Comparison of ENCODE assay signal across 9 cellular contexts in genomic region chr15:88636654-88637053, GRCh38. TPM values are rescaled to one million over a fixed set of nuclear protein-coding genes. Genes with fewer than 3 reads are reported as not detected.
DNase-seq lines count a peak whose midpoint lies in the region; ATAC-seq and TF ChIP-seq lines count a peak whose summit lies in the region.
"Had no signal": no experiment of that assay in that cellular context is flagged by ENCODE, and none has a peak within 500 bp of the region (broad histone marks: within the 10 kb centered on the region; RNA-seq: fewer than 3 reads in every experiment).

No MANE protein-coding gene starts in this region.

- H3K9me2 ChIP-seq in HCT116 (ENCODE audit: insufficient read depth) = no peaks in the 10 kb centered on the region

- RAD21 ChIA-PET in HCT116 (lab: Charles Lee; ENCODE audit: low non-redundant PET in 1 of 2, low total read pairs in 2 of 2, uncharacterized antibody in 2 of 2, unreplicated experiment in 2 of 2) = no interaction called here

- peaks cover 6% of the 10 kb centered on the region; the same call in 1 of the 2 replicates for H3K79me2 ChIP-seq in HCT116 (ENCODE audit: insufficient read depth, low read length)

- H3K36me3 ChIP-seq in HCT116 (ENCODE audit: control insufficient read depth in 1 of 2, insufficient read depth in 2 of 2, low read length in 2 of 2) (peaks cover 0 to 10% of the 10 kb centered on the region in 2 experiments; a peak in 1 of 4 replicates), ascending aorta (peaks cover 3 to 16% of the 10 kb centered on the region in 2 donors), mucosa of rectum (ENCODE audit: control insufficient read depth in 2 of 2, insufficient read depth in 2 of 2, low read length in 2 of 2) (peaks cover 0 to 1% of the 10 kb centered on the region in 2 donors)
- H3K36me3 ChIP-seq: ovary had no signal

- H3K4me1 ChIP-seq in HCT116 (ENCODE audit: control insufficient read depth in 1 of 2, insufficient read depth in 2 of 2, low read length in 2 of 2) (peaks cover 38 to 44% of the 10 kb centered on the region in 2 experiments), ascending aorta (peaks cover 0 to 15% of the 10 kb centered on the region in 2 donors), mucosa of rectum (ENCODE audit: control insufficient read depth in 2 of 2, insufficient read depth in 2 of 2, low read length in 2 of 2) (peaks cover 34 to 45% of the 10 kb centered on the region in 2 donors)

- ATAC-seq in HCT116 (no peak), HG02623 (IDR thresholded peaks at IDR 0.05; ENCODE audit: unreplicated experiment) (no peak), GM18870 (IDR thresholded peaks at IDR 0.05; ENCODE audit: unreplicated experiment) (no peak)

- H3K27ac ChIP-seq in AG04450 (ENCODE audit: low read depth, low read length) (peak overlapping the region; percentile 75), HCT116 (ENCODE audit: low read depth, low read length) (no peak overlapping the region; the same call in 1 of the 2 replicates), ascending aorta (peak overlapping the region; percentile 0 to 93), mucosa of rectum (ENCODE audit: low read depth in 2 of 2, low read length in 2 of 2) (peak overlapping the region; percentile 96 to 99)

- no TSS peak for BruUV-seq in HCT116 (replicated peaks; lab: Mats Ljungman, UMichigan)

- H3K9ac ChIP-seq in HCT116 (ENCODE audit: low read length) = peak overlapping the region; percentile 29; the same call in 1 of the 2 replicates
- peak overlapping the region; percentile 24 to 65 for H3K9ac ChIP-seq in mucosa of rectum (ENCODE audit: low read depth in 1 of 2, low read length in 2 of 2)

- POLR2A ChIA-PET in AG04450 (lab: Yijun Ruan, JAX) = no interaction called here
- POLR2A ChIA-PET in HCT116 (lab: Charles Lee) = interaction anchor here (2.1 kb wide), 1 partner anchor 15 kb away, joined by 6 read pairs; the partner anchor contains the start of gene AEN

- no peaks in the 10 kb centered on the region for H4K20me1 ChIP-seq in HCT116 (ENCODE audit: insufficient read depth)

- TF ChIP-seq CTCF in AG04450 (IDR thresholded peaks at IDR 0.05; ENCODE audit: low read depth, low read length) = no peak
- no peak for TF ChIP-seq CTCF in HCT116 (IDR thresholded peaks at IDR 0.05 in 2 of 3, conservative IDR thresholded peaks at IDR 0.05 in 1 of 3; ENCODE audit: borderline replicate concordance in 1 of 3, insufficient read depth in 1 of 3, low read depth in 2 of 3, low read length in 2 of 3)
- TF ChIP-seq CTCF in ascending aorta (IDR thresholded peaks at IDR 0.05) = no peak

- intact Hi-C loops in HCT116 (cut with micrococcal nuclease) = no loop called here
- intact Hi-C loops in ascending aorta (cut with DNase I) = no loop called here

- CTCF ChIA-PET in AG04450 (lab: Charles Lee) (no interaction called here), HCT116 (lab: Charles Lee) (interaction anchor here (1.4 kb wide), 1 partner anchor 571 kb away, joined by 3 read pairs; no protein-coding TSS in a partner anchor)

- H3K27me3 ChIP-seq in AG04450 (ENCODE audit: control insufficient read depth, insufficient read depth, low read length) (no peaks in the 10 kb centered on the region), HCT116 (ENCODE audit: insufficient read depth, low read length) (no peaks in the 10 kb centered on the region), ascending aorta (no peaks in the 10 kb centered on the region), mucosa of rectum (ENCODE audit: control insufficient read depth in 2 of 2, insufficient read depth in 2 of 2, low read length in 2 of 2) (no peaks in the 10 kb centered on the region)
- H3K27me3 ChIP-seq: ovary had no signal

- DNase-seq in AG04450 (ENCODE audit: low read depth, low spot score) (no peak), HCT116 (ENCODE audit: low read depth, low spot score) (no peak), ascending aorta (ENCODE audit: low spot score in 2 of 2) (no peak)
- no peak for DNase-seq in activated CD8-positive, alpha-beta memory T cell treated with anti-CD3 and anti-CD28 coated beads, Interleukin-2, amount 50 U/mL, for 4 hours
- no peak for DNase-seq in stimulated activated naive CD4-positive, alpha-beta T cell (lab: John Stamatoyannopoulos, UW)

- H3K4me2 ChIP-seq in HCT116 (ENCODE audit: low read length) = peak overlapping the region; percentile 64

- no peak for TF ChIP-seq POLR2A in HCT116 (IDR thresholded peaks at IDR 0.05; ENCODE audit: borderline replicate concordance, extremely low read depth, insufficient read depth, insufficient read length)

- H3K9me3 ChIP-seq in AG04450 (ENCODE audit: control insufficient read depth, insufficient read depth, low read length) (no peaks in the 10 kb centered on the region; the same call in 1 of the 2 replicates), HCT116 (ENCODE audit: control insufficient read depth in 1 of 2, insufficient read depth in 1 of 2, low read depth in 1 of 2, low read length in 2 of 2) (no peaks in the 10 kb centered on the region), ascending aorta (no peaks in the 10 kb centered on the region), mucosa of rectum (ENCODE audit: control insufficient read depth in 2 of 2, low read length in 2 of 2) (no peaks in the 10 kb centered on the region)
- H3K9me3 ChIP-seq: ovary had no signal

- no peak overlapping the region for H2AFZ ChIP-seq in HCT116 (ENCODE audit: low read depth, low read length, poor library complexity, severe bottlenecking)

- no peak for TF ChIP-seq RAD21 in HCT116 (IDR thresholded peaks at IDR 0.05; ENCODE audit: low read depth)

- H3K4me3 ChIP-seq in AG04450 (ENCODE audit: low read depth, low read length) (no peak overlapping the region), HCT116 (replicated peaks in 1 of 2; ENCODE audit: low read depth in 1 of 2, low read length in 2 of 2) (no peak overlapping the region), ascending aorta (no peak overlapping the region), mucosa of rectum (ENCODE audit: low read length in 2 of 2) (peak overlapping the region in 1 of 2 donors; percentile 5)
- H3K4me3 ChIP-seq: ovary had no signal

TF ChIP-seq in HCT116, 20 proteins besides CTCF, POLR2A, EP300 and RAD21:
- TF ChIP-seq SRF (IDR thresholded peaks at IDR 0.05; ENCODE audit: low read depth) (no peak), JUND (IDR thresholded peaks at IDR 0.05) (no peak), POLR2AphosphoS5 (IDR thresholded peaks at IDR 0.05; ENCODE audit: low read depth, low read length) (no peak), SIN3A (IDR thresholded peaks at IDR 0.05; ENCODE audit: low read depth) (no peak), ELF1 (IDR thresholded peaks at IDR 0.05; ENCODE audit: borderline replicate concordance, low read depth) (no peak), FOSL1 (IDR thresholded peaks at IDR 0.05; ENCODE audit: low read depth) (no peak), CEBPB (IDR thresholded peaks at IDR 0.05; ENCODE audit: low read depth) (no peak), EGR1 (IDR thresholded peaks at IDR 0.05; ENCODE audit: low read depth) (no peak), MAX (IDR thresholded peaks at IDR 0.05) (no peak)

RNA-seq across cellular contexts. Expression of gene ISG20, which starts 2.2 kb away (rescaled TPM):
- 5.2 and 5.5 TPM in 2 replicates for polyA plus RNA-seq in AG04450 (2011; rRNA removed)
- 1.4 and 1.6 TPM in 2 replicates for polyA minus RNA-seq in AG04450 (2011; rRNA and poly(A)+ RNA removed)
- total RNA-seq in HCT116 (2021; ENCODE audit: unreplicated experiment) (11.0 TPM), ascending aorta (5.3 TPM)
- polyA plus RNA-seq in HCT116 (2012) = 18.3 and 23.5 TPM in 2 replicates

RNA-seq across cellular contexts. Expression of gene AEN, which starts 15.5 kb away (rescaled TPM):
- 41.8 and 49.1 TPM in 2 replicates for polyA plus RNA-seq in AG04450 (2011; rRNA removed)
- polyA minus RNA-seq in AG04450 (2011; rRNA and poly(A)+ RNA removed) = 84.7 and 102 TPM in 2 replicates
- total RNA-seq in HCT116 (2021; ENCODE audit: unreplicated experiment) = 36.2 TPM
- 24.9 and 27.7 TPM in 2 replicates for polyA plus RNA-seq in HCT116 (2012)
- total RNA-seq in ascending aorta = 13.5 TPM
